Comparison of ENCODE assay signal across 19 cellular contexts in genomic region chr5:72455477-72455876, GRCh38. TPM values are rescaled to one million over a fixed set of nuclear protein-coding genes. Genes with fewer than 3 reads are reported as not detected.
DNase-seq lines count a peak whose midpoint lies in the region; ATAC-seq, FAIRE-seq and TF ChIP-seq lines count a peak whose summit lies in the region.
"Had no signal": no experiment of that assay in that cellular context is flagged by ENCODE, and none has a peak within 500 bp of the region (broad histone marks: within the 10 kb centered on the region; RNA-seq: fewer than 3 reads in every experiment).

No MANE protein-coding gene starts in this region.

- no peak for TF ChIP-seq EP300 in SK-N-SH (IDR thresholded peaks at IDR 0.05; ENCODE audit: borderline replicate concordance in 1 of 2, low read depth in 1 of 2, low read length in 1 of 2)

- H3K27ac ChIP-seq in OCI-LY3 (ENCODE audit: low read length): peak overlapping the region; percentile 57
- peak overlapping the region; percentile 9 for H3K27ac ChIP-seq in lower lobe of right lung
- H3K27ac ChIP-seq in SK-N-SH (ENCODE audit: low read depth in 2 of 2, low read length in 1 of 2): no peak overlapping the region

- H3K36me3 ChIP-seq in OCI-LY3 (replicated peaks; ENCODE audit: low read depth, low read length) (no peaks in the 10 kb centered on the region), lower lobe of right lung (no peaks in the 10 kb centered on the region), skeletal muscle satellite cell (ENCODE audit: insufficient read depth, low read length) (no peaks in the 10 kb centered on the region), SK-N-SH (replicated peaks in 1 of 2; ENCODE audit: control insufficient read depth in 1 of 2, insufficient read depth in 2 of 2, low read length in 1 of 2) (no peaks in the 10 kb centered on the region)
- H3K36me3 ChIP-seq: MG63 had no signal

- H3F3A ChIP-seq in SK-N-SH (replicated peaks; ENCODE audit: insufficient read depth): peaks cover 28% of the 10 kb centered on the region

- H3K27me3 ChIP-seq in OCI-LY3 (ENCODE audit: low read depth, low read length) (no peaks in the 10 kb centered on the region), lower lobe of right lung (ENCODE audit: low read depth) (no peaks in the 10 kb centered on the region), skeletal muscle satellite cell (ENCODE audit: control insufficient read depth, insufficient read depth, low read length) (no peaks in the 10 kb centered on the region), SK-N-SH (ENCODE audit: insufficient read depth) (no peaks in the 10 kb centered on the region)
- H3K27me3 ChIP-seq: MG63 had no signal

- CTCF ChIA-PET in SK-N-SH (lab: Yijun Ruan, JAX): interaction anchor here (0.8 to 1.4 kb wide), 2 partner anchors 7 to 62 kb away, joined by 3 read pairs; no protein-coding TSS in a partner anchor

- peak overlapping the region; percentile 86 for H2AFZ ChIP-seq in OCI-LY3 (ENCODE audit: low read depth, low read length)
- no peak overlapping the region for H2AFZ ChIP-seq in SK-N-SH (ENCODE audit: low read depth)

- H3K4me3 ChIP-seq in OCI-LY3 (ENCODE audit: low read length) (peak overlapping the region; percentile 62), lower lobe of right lung (no peak overlapping the region), skeletal muscle satellite cell (ENCODE audit: low read length) (no peak overlapping the region), SK-N-SH (ENCODE audit: low read depth in 2 of 2, low read length in 1 of 2) (no peak overlapping the region)
- H3K4me3 ChIP-seq: MG63 had no signal

- H3K4me2 ChIP-seq in OCI-LY3 (ENCODE audit: low read length): peak overlapping the region; percentile 85
- no peak overlapping the region for H3K4me2 ChIP-seq in skeletal muscle satellite cell (ENCODE audit: low read length)
- H3K4me2 ChIP-seq in SK-N-SH: no peak overlapping the region

- no peak for ATAC-seq in lower lobe of right lung
- no peak for ATAC-seq in GM19467 (IDR thresholded peaks at IDR 0.05; ENCODE audit: unreplicated experiment)
- ATAC-seq: Panc1 had no signal

- no peaks in the 10 kb centered on the region for H3K9me2 ChIP-seq in SK-N-SH

- H3K79me2 ChIP-seq in OCI-LY3 (ENCODE audit: low read length) (no peaks in the 10 kb centered on the region), SK-N-SH (ENCODE audit: insufficient read depth) (no peaks in the 10 kb centered on the region)

- no peak for TF ChIP-seq POLR2A in GM12891 (IDR thresholded peaks at IDR 0.05; ENCODE audit: low read depth, low read length)

- 95% methylated on average over 9 of the region's 9 CpGs for WGBS in SK-N-SH (ENCODE audit: low lambda C conversion rate)

- H4K20me1 ChIP-seq in OCI-LY3 (ENCODE audit: insufficient read depth, low read length) (no peaks in the 10 kb centered on the region), SK-N-SH (ENCODE audit: insufficient read depth) (no peaks in the 10 kb centered on the region)

- H3K4me1 ChIP-seq in OCI-LY3 (ENCODE audit: low read length): peaks cover 28% of the 10 kb centered on the region
- H3K4me1 ChIP-seq in lower lobe of right lung: peaks cover 51% of the 10 kb centered on the region
- peaks cover 69% of the 10 kb centered on the region for H3K4me1 ChIP-seq in skeletal muscle satellite cell (ENCODE audit: control insufficient read depth, insufficient read depth, low read length)
- peaks cover 14 to 23% of the 10 kb centered on the region in 2 experiments; a peak in 3 of 4 replicates for H3K4me1 ChIP-seq in SK-N-SH (ENCODE audit: control insufficient read depth in 1 of 2, insufficient read depth in 2 of 2, low read depth in 1 of 2, low read length in 1 of 2)

- no peak for FAIRE-seq in GM12891 (lab: Jason Lieb, UNC)
- FAIRE-seq: GM19239 had no signal

- intact Hi-C loops in lower lobe of right lung (cut with DNase I): no loop called here

- DNase-seq in AG08395 (ENCODE audit: low spot score) (peak; percentile 36), lower lobe of right lung (no peak), SK-N-SH (no peak), GM12891 (ENCODE audit: insufficient read length, low spot score) (no peak)
- DNase-seq: Caco-2, DMS153, EL, H7, Karpas-422, MG63, NCI-H1092, NCI-H510A treated with DMSO at 0.1 percent for 48 hours, SHP77 had no signal

- H3K9ac ChIP-seq in OCI-LY3 (ENCODE audit: low read length) (peak overlapping the region; percentile 42; the same call in 1 of the 2 replicates), skeletal muscle satellite cell (ENCODE audit: low read depth, low read length) (peak overlapping the region; percentile 45), SK-N-SH (no peak overlapping the region)

- TF ChIP-seq CTCF in OCI-LY3 (IDR thresholded peaks at IDR 0.05; ENCODE audit: low read depth, low read length): no peak
- TF ChIP-seq CTCF in lower lobe of right lung (IDR thresholded peaks at IDR 0.05): no peak
- no peak for TF ChIP-seq CTCF in SK-N-SH (IDR thresholded peaks at IDR 0.05)

- POLR2A ChIA-PET in SK-N-SH (lab: Yijun Ruan, JAX): no interaction called here

- TF ChIP-seq RAD21 in SK-N-SH (IDR thresholded peaks at IDR 0.05; ENCODE audit: low read length): no peak

- H3K9me3 ChIP-seq in OCI-LY3 (ENCODE audit: insufficient read depth, low read length): no peaks in the 10 kb centered on the region
- H3K9me3 ChIP-seq in lower lobe of right lung: no peaks in the 10 kb centered on the region
- no peaks in the 10 kb centered on the region for H3K9me3 ChIP-seq in skeletal muscle satellite cell (replicated peaks; ENCODE audit: low read length)
- H3K9me3 ChIP-seq in SK-N-SH: no peaks in the 10 kb centered on the region
- H3K9me3 ChIP-seq: Caco-2, MG63 had no signal

TF ChIP-seq in SK-N-SH, 30 proteins besides CTCF, POLR2A, EP300 and RAD21:
- TF ChIP-seq FOXJ3 (CRISPR knock-in tag; IDR thresholded peaks at IDR 0.05): no peak
- TF ChIP-seq USF2 (IDR thresholded peaks at IDR 0.05; ENCODE audit: borderline replicate concordance, low read depth, low read length): no peak
- TF ChIP-seq SMC3 (IDR thresholded peaks at IDR 0.05; ENCODE audit: low read depth, low read length): no peak
- no peak for TF ChIP-seq TEAD4 (IDR thresholded peaks at IDR 0.05; ENCODE audit: borderline replicate concordance, insufficient read depth)
- TF ChIP-seq JUND (IDR thresholded peaks at IDR 0.05): no peak
- no peak for TF ChIP-seq POLR2AphosphoS5 (IDR thresholded peaks at IDR 0.05; ENCODE audit: low read depth, low read length)
- no peak for TF ChIP-seq RXRA (IDR thresholded peaks at IDR 0.05; ENCODE audit: borderline replicate concordance, low read depth)
- no peak for TF ChIP-seq GATA2 (CRISPR knock-in tag; IDR thresholded peaks at IDR 0.05)
- TF ChIP-seq ELF1 (IDR thresholded peaks at IDR 0.05): no peak

TF ChIP-seq in GM12891, 5 proteins besides CTCF, POLR2A, EP300 and RAD21:
- TF ChIP-seq TAF1 (IDR thresholded peaks at IDR 0.05; ENCODE audit: low read depth, low read length) (no peak), PAX5 (IDR thresholded peaks at IDR 0.05; ENCODE audit: insufficient read depth, low read length, severe bottlenecking) (no peak), POLR2AphosphoS5 (IDR thresholded peaks at IDR 0.05; ENCODE audit: low read depth, low read length) (no peak), POU2F2 (IDR thresholded peaks at IDR 0.05; ENCODE audit: low read depth, low read length) (no peak), SPI1 (IDR thresholded peaks at IDR 0.05; ENCODE audit: low read depth, low read length) (no peak)
TF ChIP-seq in GM12891: peak in this region for 0.

RNA-seq across cellular contexts. Expression of gene ZNF366, which starts 51.7 kb away (rescaled TPM):
- 13.6 TPM for total RNA-seq in lower lobe of right lung
- total RNA-seq in skeletal muscle satellite cell (2012; rRNA removed): under 0.01 TPM in 1 of 2 replicates, not detected in the other
- not detected in 2 replicates for polyA plus RNA-seq in SK-N-SH (2012; rRNA removed)
- polyA plus RNA-seq in SK-N-SH (2012; cell fraction: cytosol; rRNA removed): not detected in 2 replicates
- not detected in 2 replicates for polyA plus RNA-seq in SK-N-SH (2012; cell fraction: nucleus; rRNA removed)
- 0.22 TPM for polyA plus RNA-seq in GM12891 (2012; ENCODE audit: low read depth, missing spikeins)
- total RNA-seq: A673, Caco-2, H7 had no signal

Comparison
In these comparisons a context has a peak if more than half of its experiments do, and no peak if none do; other contexts are left out.
1. H3K27ac ChIP-seq: peak in OCI-LY3 (single experiment) and lower lobe of right lung (single experiment); none in SK-N-SH (0 of 2).